In the genomic region with DNA sequence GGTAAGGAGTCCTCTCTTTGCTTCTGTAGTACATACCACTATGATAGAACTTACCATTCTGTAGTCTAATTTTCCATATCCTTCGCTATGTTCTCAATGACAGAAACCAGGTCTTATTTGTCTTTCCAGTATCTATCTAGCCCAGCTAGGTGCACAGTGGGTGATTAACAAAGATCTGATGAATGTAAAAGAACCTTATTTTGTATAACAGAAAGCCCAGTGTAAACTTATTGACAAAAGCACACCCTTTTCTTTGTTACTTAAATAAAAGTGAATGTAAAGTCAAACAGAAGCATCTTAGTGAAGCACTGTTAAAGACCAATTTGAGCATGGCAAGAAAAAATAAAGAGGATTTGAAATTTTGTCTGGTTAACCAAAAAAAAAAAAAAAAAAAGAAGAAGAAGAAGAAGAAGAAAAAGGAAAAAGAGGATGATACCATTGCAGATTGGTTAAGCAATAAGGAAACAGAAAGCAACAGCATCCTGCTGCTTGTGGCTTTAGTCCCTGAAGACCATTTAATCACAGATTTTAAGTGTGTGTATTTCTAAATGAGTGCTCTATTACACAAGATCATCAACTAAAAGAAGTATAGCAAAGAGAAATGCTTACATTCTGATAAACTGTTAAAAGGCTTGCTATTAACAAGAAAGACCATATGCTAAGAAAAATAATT, we compare ENCODE assay signal across 10 cellular contexts. TPM values are rescaled to one million over a fixed set of nuclear protein-coding genes. Genes with fewer than 3 reads are reported as not detected.
DNase-seq lines count a peak whose midpoint lies in the region; ATAC-seq, FAIRE-seq and TF ChIP-seq lines count a peak whose summit lies in the region.
"Had no signal": no experiment of that assay in that cellular context is flagged by ENCODE, and none has a peak within 500 bp of the region (broad histone marks: within the 10 kb centered on the region; RNA-seq: fewer than 3 reads in every experiment).

No MANE protein-coding gene starts in this region.

- H3K27ac ChIP-seq in astrocyte (ENCODE audit: low read depth, low read length) = no peak overlapping the region

- peaks cover 25% of the 10 kb centered on the region for H3K4me1 ChIP-seq in astrocyte (ENCODE audit: insufficient read depth, low read length)

- no peak for FAIRE-seq in astrocyte (lab: Jason Lieb, UNC)
- FAIRE-seq: D721Med had no signal

- H3K9ac ChIP-seq in astrocyte (ENCODE audit: low read length) = no peak overlapping the region

- no peaks in the 10 kb centered on the region for H3K9me3 Mint-ChIP-seq in activated naive CD4-positive, alpha-beta T cell treated with anti-CD3 and anti-CD28 coated beads, Interleukin-2, amount 50 U/mL, for 72 hours
- no peaks in the 10 kb centered on the region for H3K9me3 Mint-ChIP-seq in astrocyte (ENCODE audit: unreplicated experiment)
- no peaks in the 10 kb centered on the region for H3K9me3 Mint-ChIP-seq in stimulated activated naive B cell treated with anti-CD40 and anti-IgM and Interleukin-4, amounts not matched to agents 10 μg/mL and 1 μg/mL and 100 μg/mL, for 72 hours
- H3K9me3 Mint-ChIP-seq: nephron progenitor cell had no signal

- peak overlapping the region; percentile 10 to 57 for H3K27ac Mint-ChIP-seq in activated naive CD4-positive, alpha-beta T cell treated with anti-CD3 and anti-CD28 coated beads, Interleukin-2, amount 50 U/mL, for 72 hours
- peak overlapping the region; percentile 73 for H3K27ac Mint-ChIP-seq in astrocyte (ENCODE audit: unreplicated experiment)
- H3K27ac Mint-ChIP-seq in stimulated activated naive B cell treated with anti-CD40 and anti-IgM and Interleukin-4, amounts not matched to agents 10 μg/mL and 1 μg/mL and 100 μg/mL, for 72 hours = peak overlapping the region; percentile 81
- H3K27ac Mint-ChIP-seq: nephron progenitor cell had no signal

- H3K9me3 ChIP-seq in astrocyte (ENCODE audit: insufficient read depth, low read depth, low read length) = no peaks in the 10 kb centered on the region

- no peak overlapping the region for H3K4me3 Mint-ChIP-seq in astrocyte (ENCODE audit: unreplicated experiment)
- peak overlapping the region; percentile 34 to 37 for H3K4me3 Mint-ChIP-seq in stimulated activated naive B cell treated with anti-CD40 and anti-IgM and Interleukin-4, amounts not matched to agents 10 μg/mL and 1 μg/mL and 100 μg/mL, for 72 hours
- H3K4me3 Mint-ChIP-seq: nephron progenitor cell had no signal

- H3K4me2 ChIP-seq in astrocyte (ENCODE audit: low read length) = peak overlapping the region; percentile 12

- ATAC-seq in activated naive CD4-positive, alpha-beta T cell treated with anti-CD3 and anti-CD28 coated beads, Interleukin-2, amount 50 U/mL, for 72 hours = peak in 1 of 2 donors; percentile 45
- ATAC-seq in HG03354 (IDR thresholded peaks at IDR 0.05; ENCODE audit: poor library complexity, severe bottlenecking, unreplicated experiment) (peak; percentile 65), HG03045 (IDR thresholded peaks at IDR 0.05; ENCODE audit: unreplicated experiment) (no peak)
- ATAC-seq in stimulated activated naive B cell treated with anti-CD40 and anti-IgM and Interleukin-4, amounts not matched to agents 10 μg/mL and 1 μg/mL and 100 μg/mL, for 72 hours (replicated peaks) = peak; percentile 78 to 85

- no peak for DNase-seq in activated naive CD4-positive, alpha-beta T cell treated with anti-CD3 and anti-CD28 coated beads, Interleukin-2, amount 50 U/mL, for 72 hours (ENCODE audit: low spot score in 2 of 2)
- no peak for DNase-seq in activated naive CD4-positive, alpha-beta T cell treated with Interleukin-2 at 50 U/mL for 16 hours
- peak; percentile 41 for DNase-seq in astrocyte (ENCODE audit: low read depth)
- DNase-seq in stimulated activated naive B cell treated with anti-CD40 and anti-IgM and Interleukin-4, amounts not matched to agents 10 μg/mL and 1 μg/mL and 100 μg/mL, for 72 hours = no peak
- DNase-seq in SW480 (ENCODE audit: low spot score) = no peak
- DNase-seq in activated CD4-positive, CD25-positive, alpha-beta regulatory T cell treated with anti-CD3 and anti-CD28 coated beads, Interleukin-2, amount 50 U/mL, for 72 hours = no peak
- DNase-seq: nephron progenitor cell had no signal

- no peaks in the 10 kb centered on the region for H4K20me1 ChIP-seq in astrocyte (ENCODE audit: insufficient read depth, low read length)

- peaks cover 39% of the 10 kb centered on the region for H3K4me1 Mint-ChIP-seq in astrocyte (ENCODE audit: low read depth, unreplicated experiment)
- H3K4me1 Mint-ChIP-seq in stimulated activated naive B cell treated with anti-CD40 and anti-IgM and Interleukin-4, amounts not matched to agents 10 μg/mL and 1 μg/mL and 100 μg/mL, for 72 hours = peaks cover 29 to 41% of the 10 kb centered on the region in 2 donors

- no peak for TF ChIP-seq CTCF in astrocyte (IDR thresholded peaks at IDR 0.05; ENCODE audit: insufficient read depth, low read depth, low read length)

- H3K27me3 ChIP-seq in astrocyte (ENCODE audit: insufficient read depth, low read length) = no peaks in the 10 kb centered on the region

- H3K36me3 Mint-ChIP-seq in activated naive CD4-positive, alpha-beta T cell treated with anti-CD3 and anti-CD28 coated beads, Interleukin-2, amount 50 U/mL, for 72 hours = peaks cover 0 to 6% of the 10 kb centered on the region in 2 donors
- H3K36me3 Mint-ChIP-seq in astrocyte (ENCODE audit: low read depth, unreplicated experiment) = no peaks in the 10 kb centered on the region
- H3K36me3 Mint-ChIP-seq in stimulated activated naive B cell treated with anti-CD40 and anti-IgM and Interleukin-4, amounts not matched to agents 10 μg/mL and 1 μg/mL and 100 μg/mL, for 72 hours = no peaks in the 10 kb centered on the region

- H3K4me3 ChIP-seq in astrocyte (ENCODE audit: insufficient read depth, low read depth, low read length) = no peak overlapping the region

- peaks cover 3% of the 10 kb centered on the region for H3K36me3 ChIP-seq in astrocyte (ENCODE audit: insufficient read depth, low read length)

- H3K79me2 ChIP-seq in astrocyte (ENCODE audit: insufficient read depth, low read length) = peaks cover 3% of the 10 kb centered on the region

- no peak overlapping the region for H2AFZ ChIP-seq in astrocyte (ENCODE audit: low read depth, low read length)

- no peaks in the 10 kb centered on the region for H3K27me3 Mint-ChIP-seq in astrocyte (ENCODE audit: low read depth, unreplicated experiment)
- no peaks in the 10 kb centered on the region for H3K27me3 Mint-ChIP-seq in stimulated activated naive B cell treated with anti-CD40 and anti-IgM and Interleukin-4, amounts not matched to agents 10 μg/mL and 1 μg/mL and 100 μg/mL, for 72 hours

RNA-seq across cellular contexts. Expression of a gene that starts 21.2 kb away (rescaled TPM):
- total RNA-seq in activated naive CD4-positive, alpha-beta T cell treated with anti-CD3 and anti-CD28 coated beads, Interleukin-2, amount 50 U/mL, for 72 hours = 1 to 10 TPM; 3.4 to 3.8 TPM
- 12.1 and 17.7 TPM in 2 replicates for total RNA-seq in astrocyte
